10 cellular contexts compared by ENCODE assay signal in the genomic region with DNA sequence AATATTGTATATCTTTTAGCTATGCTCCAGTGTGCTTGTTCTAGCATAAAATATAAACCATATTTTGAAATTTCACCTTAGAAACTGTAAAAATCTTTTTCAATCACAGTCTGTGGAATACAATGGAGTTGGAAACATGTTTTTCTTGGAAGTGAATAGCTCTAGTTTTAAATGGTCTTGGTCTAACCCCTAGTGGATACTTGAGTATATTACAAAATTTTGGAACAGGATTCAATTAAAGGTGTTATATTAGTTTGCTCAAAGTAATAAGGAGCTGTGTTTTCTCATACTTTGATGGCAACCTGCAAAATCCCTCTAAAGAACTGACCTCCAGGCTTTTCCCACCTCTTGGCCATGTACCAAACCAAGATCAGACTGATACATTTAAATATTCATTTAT. TPM values are rescaled to one million over a fixed set of nuclear protein-coding genes. Genes with fewer than 3 reads are reported as not detected.
DNase-seq lines count a peak whose midpoint lies in the region; ATAC-seq and TF ChIP-seq lines count a peak whose summit lies in the region.
"Had no signal": no experiment of that assay in that cellular context is flagged by ENCODE, and none has a peak within 500 bp of the region (broad histone marks: within the 10 kb centered on the region; RNA-seq: fewer than 3 reads in every experiment).

No MANE protein-coding gene starts in this region.

- H3K4me1 ChIP-seq in DND-41 (ENCODE audit: insufficient read depth, low read length) (no peaks in the 10 kb centered on the region), MM.1S (ENCODE audit: low read length) (no peaks in the 10 kb centered on the region), mesenchymal stem cell (ENCODE audit: control insufficient read depth, insufficient read depth, low read depth, low read length) (no peaks in the 10 kb centered on the region)

- H3K4me3 Mint-ChIP-seq in activated T-cell treated with anti-CD3 and anti-CD28 coated beads, Interleukin-2, amount 50 U/mL, for 24 hours = no peak overlapping the region
- H3K4me3 Mint-ChIP-seq: activated T-helper 17 cell treated with anti-CD3 and anti-CD28 coated beads, Interleukin-2, amount 50 U/mL, for 72 hours had no signal

- H3K4me3 ChIP-seq in DND-41 (ENCODE audit: low read depth in 1 of 2, low read length in 2 of 2) (no peak overlapping the region), MM.1S (ENCODE audit: low read length) (no peak overlapping the region), mesenchymal stem cell (ENCODE audit: insufficient read depth in 1 of 2, low read depth in 1 of 2, low read length in 2 of 2) (no peak overlapping the region)

- no peaks in the 10 kb centered on the region for H3K27me3 ChIP-seq in DND-41 (ENCODE audit: insufficient read depth, low read length, poor library complexity)
- no peaks in the 10 kb centered on the region for H3K27me3 ChIP-seq in MM.1S (replicated peaks; ENCODE audit: insufficient read depth, low read length)
- H3K27me3 ChIP-seq in mesenchymal stem cell (ENCODE audit: control insufficient read depth in 1 of 2, insufficient read depth in 1 of 2, low read length in 2 of 2) = peaks cover 0 to 20% of the 10 kb centered on the region in 2 experiments

- no peak overlapping the region for H2BK5ac ChIP-seq in mesenchymal stem cell (ENCODE audit: low read depth, low read length, poor library complexity, severe bottlenecking)

- H3K4me2 ChIP-seq in DND-41 (ENCODE audit: insufficient read depth, low read length) (no peak overlapping the region), MM.1S (ENCODE audit: low read depth, low read length) (no peak overlapping the region), mesenchymal stem cell (ENCODE audit: low read length, poor library complexity, severe bottlenecking) (no peak overlapping the region)

- H2BK120ac ChIP-seq in mesenchymal stem cell (ENCODE audit: low read depth, low read length) = no peak overlapping the region

- H4K8ac ChIP-seq in mesenchymal stem cell (ENCODE audit: low read length) = no peak overlapping the region

- H3K79me1 ChIP-seq in mesenchymal stem cell (replicated peaks; ENCODE audit: low read length, poor library complexity, severe bottlenecking) = no peaks in the 10 kb centered on the region

- peaks cover 24% of the 10 kb centered on the region for H3K27me3 Mint-ChIP-seq in activated T-cell treated with anti-CD3 and anti-CD28 coated beads, Interleukin-2, amount 50 U/mL, for 24 hours
- H3K27me3 Mint-ChIP-seq: activated T-helper 17 cell treated with anti-CD3 and anti-CD28 coated beads, Interleukin-2, amount 50 U/mL, for 72 hours had no signal

- no peaks in the 10 kb centered on the region for H3K4me1 Mint-ChIP-seq in activated T-cell treated with anti-CD3 and anti-CD28 coated beads, Interleukin-2, amount 50 U/mL, for 24 hours (ENCODE audit: low read depth)
- H3K4me1 Mint-ChIP-seq: activated T-helper 17 cell treated with anti-CD3 and anti-CD28 coated beads, Interleukin-2, amount 50 U/mL, for 72 hours had no signal

- no peak overlapping the region for H2BK12ac ChIP-seq in mesenchymal stem cell (ENCODE audit: low read length in 2 of 2)

- peaks cover 48% of the 10 kb centered on the region for H3K36me3 Mint-ChIP-seq in activated T-cell treated with anti-CD3 and anti-CD28 coated beads, Interleukin-2, amount 50 U/mL, for 24 hours (ENCODE audit: low read depth)

- no peak overlapping the region for H3K27ac Mint-ChIP-seq in activated T-cell treated with anti-CD3 and anti-CD28 coated beads, Interleukin-2, amount 50 U/mL, for 24 hours
- H3K27ac Mint-ChIP-seq: activated T-helper 17 cell treated with anti-CD3 and anti-CD28 coated beads, Interleukin-2, amount 50 U/mL, for 72 hours had no signal

- H3K9ac ChIP-seq in DND-41 (ENCODE audit: low read depth, low read length) (no peak overlapping the region), MM.1S (ENCODE audit: low read length) (no peak overlapping the region), mesenchymal stem cell (ENCODE audit: low read length) (no peak overlapping the region)

- H2AFZ ChIP-seq in DND-41 (ENCODE audit: low read depth, low read length) (no peak overlapping the region), MM.1S (ENCODE audit: low read length) (no peak overlapping the region), mesenchymal stem cell (ENCODE audit: low read depth, low read length) (no peak overlapping the region)

- H3F3A ChIP-seq in MM.1S (ENCODE audit: insufficient read depth, low read length) = no peaks in the 10 kb centered on the region

- no peak overlapping the region for H3K23ac ChIP-seq in mesenchymal stem cell (ENCODE audit: low read length in 2 of 2)

- ATAC-seq in DND-41 (ENCODE audit: insufficient read depth, low read depth) = peak; percentile 59; the same call in 2 of the 3 replicates
- ATAC-seq in GM21447 (IDR thresholded peaks at IDR 0.05; ENCODE audit: unreplicated experiment) = no peak
- ATAC-seq: activated T-helper 17 cell treated with anti-CD3 and anti-CD28 coated beads, Interleukin-2, amount 50 U/mL, for 72 hours had no signal

- no peak overlapping the region for H3K4ac ChIP-seq in mesenchymal stem cell (ENCODE audit: low read depth in 1 of 2, low read length in 2 of 2)

- no peaks in the 10 kb centered on the region for H4K20me1 ChIP-seq in DND-41 (ENCODE audit: insufficient read depth, low read length)
- H4K20me1 ChIP-seq in MM.1S (ENCODE audit: insufficient read depth, low read length) = no peaks in the 10 kb centered on the region

- H3K79me2 ChIP-seq in DND-41 (ENCODE audit: insufficient read depth, low read length) (no peaks in the 10 kb centered on the region), MM.1S (ENCODE audit: low read length) (no peaks in the 10 kb centered on the region)

- H3K27ac ChIP-seq in DND-41 (ENCODE audit: low read length) (no peak overlapping the region), MM.1S (ENCODE audit: low read length) (no peak overlapping the region), mesenchymal stem cell (ENCODE audit: low read length, poor library complexity, severe bottlenecking) (no peak overlapping the region)

- no peak overlapping the region for H2BK15ac ChIP-seq in mesenchymal stem cell (ENCODE audit: low read depth, poor library complexity, severe bottlenecking)

- H3K14ac ChIP-seq in mesenchymal stem cell (ENCODE audit: low read length in 2 of 2) = no peak overlapping the region

- H3K9me3 ChIP-seq in DND-41 (ENCODE audit: insufficient read depth, low read length, severe bottlenecking) = no peaks in the 10 kb centered on the region
- no peaks in the 10 kb centered on the region for H3K9me3 ChIP-seq in MM.1S (replicated peaks; ENCODE audit: insufficient read depth, low read length)
- H3K9me3 ChIP-seq in mesenchymal stem cell (ENCODE audit: control insufficient read depth, low read length) = no peaks in the 10 kb centered on the region

- H4K91ac ChIP-seq in mesenchymal stem cell (ENCODE audit: low read length) = no peak overlapping the region

- no peak for DNase-seq in DND-41
- no peak for DNase-seq in MM.1S
- peak; percentile 2 for DNase-seq in cerebellar cortex (ENCODE audit: low spot score)
- peak; percentile 21 for DNase-seq in mesenchymal stem cell
- DNase-seq in NCI-H345 (lab: John Stamatoyannopoulos, UW) = no peak
- no peak for DNase-seq in NCI-H146 treated with DMSO at 0.1 percent for 48 hours (lab: John Stamatoyannopoulos, UW; ENCODE audit: unreplicated experiment)
- no peak for DNase-seq in activated T-cell treated with anti-CD3 and anti-CD28 coated beads, Interleukin-2, amount 50 U/mL, for 24 hours
- DNase-seq: stimulated activated CD4-positive, alpha-beta T cell treated with anti-CD3 and anti-CD28 coated beads, Interleukin-2, amount 100 ng/mL, for 24 hours had no signal

- H3K18ac ChIP-seq in mesenchymal stem cell (ENCODE audit: low read depth in 1 of 2, low read length in 2 of 2) = no peak overlapping the region

- H3K9me3 Mint-ChIP-seq in activated T-cell treated with anti-CD3 and anti-CD28 coated beads, Interleukin-2, amount 50 U/mL, for 24 hours = no peaks in the 10 kb centered on the region
- H3K9me3 Mint-ChIP-seq: activated T-helper 17 cell treated with anti-CD3 and anti-CD28 coated beads, Interleukin-2, amount 50 U/mL, for 72 hours had no signal

- H2AK5ac ChIP-seq in mesenchymal stem cell (ENCODE audit: low read length, severe bottlenecking) = no peak overlapping the region

- peaks cover 72% of the 10 kb centered on the region for H3K36me3 ChIP-seq in DND-41 (ENCODE audit: insufficient read depth, low read length)
- no peaks in the 10 kb centered on the region for H3K36me3 ChIP-seq in MM.1S (replicated peaks; ENCODE audit: insufficient read depth, low read length)
- H3K36me3 ChIP-seq in mesenchymal stem cell (ENCODE audit: control insufficient read depth in 1 of 2, insufficient read depth in 2 of 2, low read depth in 1 of 2, low read length in 2 of 2) = no peaks in the 10 kb centered on the region

- TF ChIP-seq CTCF in DND-41 (IDR thresholded peaks at IDR 0.05; ENCODE audit: borderline replicate concordance, extremely low read depth, low read length, poor library complexity, severe bottlenecking) = peak; percentile 38
- TF ChIP-seq CTCF in MM.1S (IDR thresholded peaks at IDR 0.05; ENCODE audit: low read length) = peak; percentile 18

- no peaks in the 10 kb centered on the region for H3K9me2 ChIP-seq in MM.1S (replicated peaks; ENCODE audit: insufficient read depth, low read length)

RNA-seq across cellular contexts. Expression of a gene that starts 48.2 kb away (rescaled TPM):
- polyA plus RNA-seq in mesenchymal stem cell (2013, experiment 1 of 2) = 11.1 TPM
- polyA plus RNA-seq in mesenchymal stem cell (2013, experiment 2 of 2) = 11.6 TPM

RNA-seq across cellular contexts. Expression of a gene that starts 56.6 kb away (rescaled TPM):
- not detected for polyA plus RNA-seq in mesenchymal stem cell (2013, experiment 1 of 2)
- not detected for polyA plus RNA-seq in mesenchymal stem cell (2013, experiment 2 of 2)

Comparison
In these comparisons a context has a peak if more than half of its experiments do, and no peak if none do; other contexts are left out.
1. DNase-seq: peak in cerebellar cortex (single experiment) and mesenchymal stem cell (single experiment); none in DND-41 (single experiment), MM.1S (single experiment), NCI-H345 (single experiment), NCI-H146 treated with DMSO at 0.1 percent for 48 hours (single experiment) and activated T-cell treated with anti-CD3 and anti-CD28 coated beads, Interleukin-2, amount 50 U/mL, for 24 hours (single experiment).